ENCODE assay signal across 8 cellular contexts in genomic region chr2:45214550-45214949, GRCh38.
"Had no signal": no experiment of that assay in that cellular context is flagged by ENCODE, and none has a peak within 500 bp of the region (broad histone marks: within the 10 kb centered on the region; RNA-seq: fewer than 3 reads in every experiment).

No MANE protein-coding gene starts in this region.

- DNase-seq: GDM1, GF-D8 had no signal

- ATAC-seq: GM12878 had no signal

- H3K4me3 ChIP-seq: GM12878 had no signal

- FAIRE-seq: G401.6, GM12878, GM12891, GM12892, GM18507, GM19239 had no signal
